ENCODE assay signal across 1 cellular context in the genomic region with DNA sequence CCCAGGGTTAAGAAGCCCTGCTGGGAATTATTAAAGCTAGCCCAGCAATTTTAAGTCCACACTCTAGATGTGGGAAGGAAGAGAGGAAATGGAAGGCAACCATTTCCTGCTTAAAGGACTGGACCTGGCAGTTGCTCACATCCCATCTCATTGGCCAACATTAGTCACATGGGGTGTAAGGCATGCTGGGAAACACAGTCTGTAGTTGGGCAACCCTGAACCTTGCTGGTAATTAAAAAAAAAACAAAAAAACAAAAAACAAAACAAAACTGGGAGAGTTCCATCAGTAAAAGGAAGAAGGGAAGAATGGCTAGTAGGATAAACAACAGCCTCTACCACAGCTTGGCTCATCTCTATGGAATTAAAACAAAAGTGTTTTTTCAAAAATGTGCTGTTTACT.
TF ChIP-seq lines count a peak whose summit lies in the region.

No MANE protein-coding gene starts in this region.

TF ChIP-seq in IMR-90, 13 proteins besides CTCF, POLR2A, EP300 and RAD21:
- TF ChIP-seq, protein P1, sequence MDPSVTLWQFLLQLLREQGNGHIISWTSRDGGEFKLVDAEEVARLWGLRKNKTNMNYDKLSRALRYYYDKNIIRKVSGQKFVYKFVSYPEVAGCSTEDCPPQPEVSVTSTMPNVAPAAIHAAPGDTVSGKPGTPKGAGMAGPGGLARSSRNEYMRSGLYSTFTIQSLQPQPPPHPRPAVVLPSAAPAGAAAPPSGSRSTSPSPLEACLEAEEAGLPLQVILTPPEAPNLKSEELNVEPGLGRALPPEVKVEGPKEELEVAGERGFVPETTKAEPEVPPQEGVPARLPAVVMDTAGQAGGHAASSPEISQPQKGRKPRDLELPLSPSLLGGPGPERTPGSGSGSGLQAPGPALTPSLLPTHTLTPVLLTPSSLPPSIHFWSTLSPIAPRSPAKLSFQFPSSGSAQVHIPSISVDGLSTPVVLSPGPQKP (IDR thresholded peaks at IDR 0.05; ENCODE audit: borderline replicate concordance, low read depth, low read length): no peak
- TF ChIP-seq RCOR1 (IDR thresholded peaks at IDR 0.05; ENCODE audit: insufficient replicate concordance, low read length) (no peak), SMC3 (IDR thresholded peaks at IDR 0.05; ENCODE audit: low read depth, low read length) (no peak), BHLHE40 (IDR thresholded peaks at IDR 0.05; ENCODE audit: low read depth, low read length) (no peak; the same call in 1 of the 2 replicates), RFX5 (IDR thresholded peaks at IDR 0.05; ENCODE audit: low read depth, low read length) (no peak), MAFK (IDR thresholded peaks at IDR 0.05; ENCODE audit: low read depth, low read length) (no peak), CEBPB (IDR thresholded peaks at IDR 0.05; ENCODE audit: low read depth, low read length) (peak; percentile 66), NFE2L2 (IDR thresholded peaks at IDR 0.05; ENCODE audit: low read depth, low read length) (no peak), CHD1 (IDR thresholded peaks at IDR 0.05; ENCODE audit: low read depth, low read length) (no peak), FOS (IDR thresholded peaks at IDR 0.05; ENCODE audit: low read depth, low read length) (peak; percentile 28; the same call in 1 of the 2 replicates), MXI1 (IDR thresholded peaks at IDR 0.05; ENCODE audit: borderline replicate concordance, low read depth, low read length) (no peak), MAZ (IDR thresholded peaks at IDR 0.05; ENCODE audit: borderline replicate concordance, low read depth, low read length) (no peak)
- TF ChIP-seq, protein P2, sequence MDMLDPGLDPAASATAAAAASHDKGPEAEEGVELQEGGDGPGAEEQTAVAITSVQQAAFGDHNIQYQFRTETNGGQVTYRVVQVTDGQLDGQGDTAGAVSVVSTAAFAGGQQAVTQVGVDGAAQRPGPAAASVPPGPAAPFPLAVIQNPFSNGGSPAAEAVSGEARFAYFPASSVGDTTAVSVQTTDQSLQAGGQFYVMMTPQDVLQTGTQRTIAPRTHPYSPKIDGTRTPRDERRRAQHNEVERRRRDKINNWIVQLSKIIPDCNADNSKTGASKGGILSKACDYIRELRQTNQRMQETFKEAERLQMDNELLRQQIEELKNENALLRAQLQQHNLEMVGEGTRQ (IDR thresholded peaks at IDR 0.05; ENCODE audit: low read depth, low read length): peak; percentile 83
